ENCODE assay signal across 12 cellular contexts in genomic region chr3:31105011-31105410, GRCh38.
DNase-seq lines count a peak whose midpoint lies in the region; ATAC-seq and TF ChIP-seq lines count a peak whose summit lies in the region.
"Had no signal": no experiment of that assay in that cellular context is flagged by ENCODE, and none has a peak within 500 bp of the region (broad histone marks: within the 10 kb centered on the region; RNA-seq: fewer than 3 reads in every experiment).

No MANE protein-coding gene starts in this region.

- CTCF ChIA-PET in MCF 10A (lab: Yijun Ruan, JAX): interaction anchor here (0.5 to 2.9 kb wide), 8 partner anchors 33 to 336 kb away, joined by 3 to 10 read pairs (median 4); no protein-coding TSS in a partner anchor

- H3K27me3 ChIP-seq in breast epithelium (no peaks in the 10 kb centered on the region), skeletal muscle satellite cell (ENCODE audit: control insufficient read depth, insufficient read depth, low read length) (peaks cover 5% of the 10 kb centered on the region)
- H3K27me3 ChIP-seq: Peyer's patch had no signal

- peaks cover 52% of the 10 kb centered on the region for H3K4me1 Mint-ChIP-seq in MCF 10A (ENCODE audit: insufficient read depth, unreplicated experiment)

- BruUV-seq in MCF 10A (replicated peaks; lab: Mats Ljungman, UMichigan): no TSS peak

- H3K9me3 Mint-ChIP-seq in MCF 10A (ENCODE audit: unreplicated experiment): peaks cover 7% of the 10 kb centered on the region

- DNase-seq in MCF 10A (ENCODE audit: unreplicated experiment) (no peak), breast epithelium (ENCODE audit: low spot score in 2 of 2) (no peak), NCI-H69 (lab: John Stamatoyannopoulos, UW) (peak; percentile 49), astrocyte of the hippocampus (ENCODE audit: low read depth, low spot score) (peak; percentile 10)
- no peak for DNase-seq in activated effector memory CD4-positive, alpha-beta T cell treated with anti-CD3 and anti-CD28 coated beads, Interleukin-2, amount 50 U/mL, for 16 hours
- DNase-seq: NCI-H2081, NCI-H510A treated with DMSO at 0.1 percent for 48 hours, Peyer's patch had no signal

- H3K4me1 ChIP-seq in breast epithelium (no peaks in the 10 kb centered on the region), skeletal muscle satellite cell (ENCODE audit: control insufficient read depth, insufficient read depth, low read length) (peaks cover 18% of the 10 kb centered on the region)
- H3K4me1 ChIP-seq: Peyer's patch had no signal

- H3K9me3 ChIP-seq in breast epithelium: no peaks in the 10 kb centered on the region
- no peaks in the 10 kb centered on the region for H3K9me3 ChIP-seq in skeletal muscle satellite cell (replicated peaks; ENCODE audit: low read length)
- H3K9me3 ChIP-seq: Peyer's patch had no signal

- no peaks in the 10 kb centered on the region for H3K36me3 Mint-ChIP-seq in MCF 10A (ENCODE audit: insufficient read depth, unreplicated experiment)

- TF ChIP-seq POLR2A in breast epithelium (IDR thresholded peaks at IDR 0.05): no peak

- peak overlapping the region; percentile 3 for H3K4me2 ChIP-seq in skeletal muscle satellite cell (ENCODE audit: low read length)
- H3K4me2 ChIP-seq: KMS-11 had no signal

- no peak for TF ChIP-seq CTCF in MCF 10A (IDR thresholded peaks at IDR 0.05; ENCODE audit: unreplicated experiment)
- no peak for TF ChIP-seq CTCF in breast epithelium (IDR thresholded peaks at IDR 0.05)

- no peak overlapping the region for H3K9ac ChIP-seq in skeletal muscle satellite cell (ENCODE audit: low read depth, low read length)
- H3K9ac ChIP-seq: KMS-11 had no signal

- peak overlapping the region; percentile 72 for H3K27ac Mint-ChIP-seq in MCF 10A (ENCODE audit: low read depth, unreplicated experiment)

- no peaks in the 10 kb centered on the region for H3K27me3 Mint-ChIP-seq in MCF 10A (ENCODE audit: insufficient read depth, unreplicated experiment)

- no peaks in the 10 kb centered on the region for H3K36me3 ChIP-seq in breast epithelium
- H3K36me3 ChIP-seq in skeletal muscle satellite cell (ENCODE audit: insufficient read depth, low read length): no peaks in the 10 kb centered on the region
- H3K36me3 ChIP-seq: Peyer's patch had no signal

- H3K27ac ChIP-seq in breast epithelium: no peak overlapping the region
- H3K27ac ChIP-seq: KMS-11, Peyer's patch had no signal

- intact Hi-C loops in MCF 10A (cut with micrococcal nuclease) (loop anchor here (1.0 kb wide), 1 partner anchor 64 kb away; no protein-coding TSS in a partner anchor), breast epithelium (cut with DNase I; ENCODE audit: low total_unique reads) (no loop called here)

- no peak overlapping the region for H3K4me3 ChIP-seq in breast epithelium
- no peak overlapping the region for H3K4me3 ChIP-seq in skeletal muscle satellite cell (ENCODE audit: low read length)
- H3K4me3 ChIP-seq: Peyer's patch had no signal

- ATAC-seq in GM21423 (IDR thresholded peaks at IDR 0.05; ENCODE audit: unreplicated experiment): no peak
- ATAC-seq in esophagus mucosa: no peak

- POLR2A ChIA-PET in MCF 10A (lab: Yijun Ruan, JAX): interaction anchor here (0.6 to 4.3 kb wide), 19 partner anchors 9 to 1341 kb away, joined by 3 to 46 read pairs (median 5); partner anchors contain the start of genes STT3B and TGFBR2

- no peak overlapping the region for H3K4me3 Mint-ChIP-seq in MCF 10A (ENCODE audit: unreplicated experiment)

Comparison
In these comparisons a context has a peak if more than half of its experiments do, and no peak if none do; other contexts are left out.
1. DNase-seq: peak in NCI-H69 (single experiment) and astrocyte of the hippocampus (single experiment); none in MCF 10A (single experiment), breast epithelium (0 of 2) and activated effector memory CD4-positive, alpha-beta T cell treated with anti-CD3 and anti-CD28 coated beads, Interleukin-2, amount 50 U/mL, for 16 hours (single experiment).